13 cellular contexts compared by ENCODE assay signal in genomic region chr14:55398679-55399078, GRCh38. TPM values are rescaled to one million over a fixed set of nuclear protein-coding genes. Genes with fewer than 3 reads are reported as not detected.
DNase-seq lines count a peak whose midpoint lies in the region; ATAC-seq and TF ChIP-seq lines count a peak whose summit lies in the region.
"Had no signal": no experiment of that assay in that cellular context is flagged by ENCODE, and none has a peak within 500 bp of the region (broad histone marks: within the 10 kb centered on the region; RNA-seq: fewer than 3 reads in every experiment).

No MANE protein-coding gene starts in this region.

- no peak for TF ChIP-seq CTCF in body of pancreas (IDR thresholded peaks at IDR 0.05)
- TF ChIP-seq CTCF in uterus (IDR thresholded peaks at IDR 0.05), result no peak
- no peak for TF ChIP-seq CTCF in thyroid gland (IDR thresholded peaks at IDR 0.05)

- H3K27me3 Mint-ChIP-seq in activated naive CD8-positive, alpha-beta T cell treated with anti-CD3 and anti-CD28 coated beads, Interleukin-2, amount 50 U/mL, for 24 hours, result no peaks in the 10 kb centered on the region
- no peaks in the 10 kb centered on the region for H3K27me3 Mint-ChIP-seq in activated naive CD8-positive, alpha-beta T cell treated with anti-CD3 and anti-CD28 coated beads for 36 hours

- no peak for DNase-seq in activated naive CD8-positive, alpha-beta T cell treated with anti-CD3 and anti-CD28 coated beads, Interleukin-2, amount 50 U/mL, for 24 hours
- DNase-seq in activated naive CD8-positive, alpha-beta T cell treated with anti-CD3 and anti-CD28 coated beads for 36 hours, result no peak
- DNase-seq in body of pancreas (peak in 2 of 4 donors; percentile 22 to 29), hepatic stellate cell (ENCODE audit: low spot score) (peak; percentile 82), uterus (peak in 1 of 2 donors; percentile 40), thyroid gland (no peak), NCI-H146 treated with DMSO at 0.1 percent for 48 hours (lab: John Stamatoyannopoulos, UW; ENCODE audit: unreplicated experiment) (no peak)
- DNase-seq: NCI-H69, posterior cingulate gyrus had no signal

- no peaks in the 10 kb centered on the region for H3K4me1 ChIP-seq in body of pancreas
- H3K4me1 ChIP-seq in uterus, result peaks cover 0 to 8% of the 10 kb centered on the region in 2 donors
- H3K4me1 ChIP-seq in thyroid gland, result peaks cover 7% of the 10 kb centered on the region in 2 donors

- H3K9me3 ChIP-seq in body of pancreas (no peaks in the 10 kb centered on the region), uterus (no peaks in the 10 kb centered on the region), thyroid gland (no peaks in the 10 kb centered on the region)
- H3K9me3 ChIP-seq: BLaER1 treated with 17β-estradiol and CSF1 and Interleukin-3, amounts not matched to agents 10 nM and 100 nM had no signal

- H3K27ac Mint-ChIP-seq in activated naive CD8-positive, alpha-beta T cell treated with anti-CD3 and anti-CD28 coated beads, Interleukin-2, amount 50 U/mL, for 24 hours, result peak overlapping the region; percentile 43
- no peak overlapping the region for H3K27ac Mint-ChIP-seq in activated naive CD8-positive, alpha-beta T cell treated with anti-CD3 and anti-CD28 coated beads for 36 hours

- no peak for TF ChIP-seq POLR2A in body of pancreas (IDR thresholded peaks at IDR 0.05)
- no peak for TF ChIP-seq POLR2A in uterus (IDR thresholded peaks at IDR 0.05)
- no peak for TF ChIP-seq POLR2A in thyroid gland (IDR thresholded peaks at IDR 0.05)

- peaks cover 0 to 3% of the 10 kb centered on the region in 2 donors for H3K36me3 ChIP-seq in body of pancreas (replicated peaks in 1 of 2; ENCODE audit: insufficient read depth in 1 of 2, low read depth in 2 of 2)
- H3K36me3 ChIP-seq in uterus, result no peaks in the 10 kb centered on the region
- peaks cover 0 to 5% of the 10 kb centered on the region in 2 donors for H3K36me3 ChIP-seq in thyroid gland

- H3K27me3 ChIP-seq in body of pancreas, result no peaks in the 10 kb centered on the region
- no peaks in the 10 kb centered on the region for H3K27me3 ChIP-seq in uterus
- H3K27me3 ChIP-seq in thyroid gland, result no peaks in the 10 kb centered on the region
- H3K27me3 ChIP-seq: BLaER1 treated with 17β-estradiol and CSF1 and Interleukin-3, amounts not matched to agents 10 nM and 100 nM had no signal

- H3K4me3 ChIP-seq in body of pancreas, result no peak overlapping the region
- H3K4me3 ChIP-seq in uterus, result no peak overlapping the region
- no peak overlapping the region for H3K4me3 ChIP-seq in thyroid gland (replicated peaks in 1 of 3)
- H3K4me3 ChIP-seq: BLaER1 treated with 17β-estradiol and CSF1 and Interleukin-3, amounts not matched to agents 10 nM and 100 nM had no signal

- H3K27ac ChIP-seq in body of pancreas (no peak overlapping the region), uterus (peak overlapping the region; percentile 6 to 65), thyroid gland (peak overlapping the region in 1 of 3 donors; percentile 28)
- H3K27ac ChIP-seq: BLaER1 treated with 17β-estradiol and CSF1 and Interleukin-3, amounts not matched to agents 10 nM and 100 nM had no signal

- WGBS in body of pancreas, 2 donors, result 84 to 89% methylated on average over 5 of the region's 5 CpGs
- 85 to 87% methylated on average over 5 of the region's 5 CpGs for WGBS in thyroid gland, 2 donors

- peaks cover 30% of the 10 kb centered on the region for H3K4me1 Mint-ChIP-seq in activated naive CD8-positive, alpha-beta T cell treated with anti-CD3 and anti-CD28 coated beads, Interleukin-2, amount 50 U/mL, for 24 hours
- H3K4me1 Mint-ChIP-seq in activated naive CD8-positive, alpha-beta T cell treated with anti-CD3 and anti-CD28 coated beads for 36 hours, result peaks cover 20% of the 10 kb centered on the region

- no peak overlapping the region for H3K4me3 Mint-ChIP-seq in activated naive CD8-positive, alpha-beta T cell treated with anti-CD3 and anti-CD28 coated beads, Interleukin-2, amount 50 U/mL, for 24 hours
- H3K4me3 Mint-ChIP-seq in activated naive CD8-positive, alpha-beta T cell treated with anti-CD3 and anti-CD28 coated beads for 36 hours, result no peak overlapping the region

- intact Hi-C loops in body of pancreas (cut with DNase I), result no loop called here
- intact Hi-C loops in uterus (cut with DNase I; ENCODE audit: low total_unique reads), result no loop called here
- intact Hi-C loops in thyroid gland (cut with DNase I), result no loop called here

- peak; percentile 43 for ATAC-seq in activated naive CD8-positive, alpha-beta T cell treated with anti-CD3 and anti-CD28 coated beads, Interleukin-2, amount 50 U/mL, for 24 hours
- ATAC-seq in body of pancreas (peak; percentile 35), HG03025 (IDR thresholded peaks at IDR 0.05; ENCODE audit: low FRiP score, unreplicated experiment) (no peak)

- H3K36me3 Mint-ChIP-seq in activated naive CD8-positive, alpha-beta T cell treated with anti-CD3 and anti-CD28 coated beads, Interleukin-2, amount 50 U/mL, for 24 hours (ENCODE audit: low read depth), result peaks cover 7% of the 10 kb centered on the region
- peaks cover 12% of the 10 kb centered on the region for H3K36me3 Mint-ChIP-seq in activated naive CD8-positive, alpha-beta T cell treated with anti-CD3 and anti-CD28 coated beads for 36 hours

- no peaks in the 10 kb centered on the region for H3K9me3 Mint-ChIP-seq in activated naive CD8-positive, alpha-beta T cell treated with anti-CD3 and anti-CD28 coated beads, Interleukin-2, amount 50 U/mL, for 24 hours
- H3K9me3 Mint-ChIP-seq in activated naive CD8-positive, alpha-beta T cell treated with anti-CD3 and anti-CD28 coated beads for 36 hours, result no peaks in the 10 kb centered on the region

RNA-seq across cellular contexts. Expression of gene ATG14, which starts 13.0 kb away (rescaled TPM):
- 1 to 10 TPM; 5.9 to 6.0 TPM for total RNA-seq in activated naive CD8-positive, alpha-beta T cell treated with anti-CD3 and anti-CD28 coated beads for 36 hours
- total RNA-seq in body of pancreas (10 to 100 TPM; 10.6 to 10.9 TPM), uterus (10 to 100 TPM in 3 of 4 donors, 1 to 10 TPM in 1; 6.1 to 26.5 (median 13.0) TPM), thyroid gland (10 to 100 TPM; 13.3 to 22.2 (median 19.1) TPM)

RNA-seq across cellular contexts. Expression of gene TBPL2, which starts 41.7 kb away (rescaled TPM):
- not detected for total RNA-seq in activated naive CD8-positive, alpha-beta T cell treated with anti-CD3 and anti-CD28 coated beads for 36 hours
- total RNA-seq in body of pancreas (not detected), uterus (not detected), thyroid gland (not detected)
- total RNA-seq: activated CD8-positive, alpha-beta memory T cell treated with anti-CD3 and anti-CD28 coated beads for 36 hours; subcutaneous adipose tissue had no signal

Comparison
In these comparisons a context has a peak if more than half of its experiments do, and no peak if none do; other contexts are left out.
1. H3K27ac ChIP-seq: peak in uterus (2 of 2); none in body of pancreas (0 of 4).